In genomic region chr22:49826603-49827306, GRCh38 we compare ENCODE assay signal across 1 cellular context.
TF ChIP-seq lines count a peak whose summit lies in the region.

No MANE protein-coding gene starts in this region.

TF ChIP-seq in HepG2, 621 proteins besides CTCF, POLR2A, EP300 and RAD21 (continued from another document and continues in another):
- TF ChIP-seq, protein P1, sequence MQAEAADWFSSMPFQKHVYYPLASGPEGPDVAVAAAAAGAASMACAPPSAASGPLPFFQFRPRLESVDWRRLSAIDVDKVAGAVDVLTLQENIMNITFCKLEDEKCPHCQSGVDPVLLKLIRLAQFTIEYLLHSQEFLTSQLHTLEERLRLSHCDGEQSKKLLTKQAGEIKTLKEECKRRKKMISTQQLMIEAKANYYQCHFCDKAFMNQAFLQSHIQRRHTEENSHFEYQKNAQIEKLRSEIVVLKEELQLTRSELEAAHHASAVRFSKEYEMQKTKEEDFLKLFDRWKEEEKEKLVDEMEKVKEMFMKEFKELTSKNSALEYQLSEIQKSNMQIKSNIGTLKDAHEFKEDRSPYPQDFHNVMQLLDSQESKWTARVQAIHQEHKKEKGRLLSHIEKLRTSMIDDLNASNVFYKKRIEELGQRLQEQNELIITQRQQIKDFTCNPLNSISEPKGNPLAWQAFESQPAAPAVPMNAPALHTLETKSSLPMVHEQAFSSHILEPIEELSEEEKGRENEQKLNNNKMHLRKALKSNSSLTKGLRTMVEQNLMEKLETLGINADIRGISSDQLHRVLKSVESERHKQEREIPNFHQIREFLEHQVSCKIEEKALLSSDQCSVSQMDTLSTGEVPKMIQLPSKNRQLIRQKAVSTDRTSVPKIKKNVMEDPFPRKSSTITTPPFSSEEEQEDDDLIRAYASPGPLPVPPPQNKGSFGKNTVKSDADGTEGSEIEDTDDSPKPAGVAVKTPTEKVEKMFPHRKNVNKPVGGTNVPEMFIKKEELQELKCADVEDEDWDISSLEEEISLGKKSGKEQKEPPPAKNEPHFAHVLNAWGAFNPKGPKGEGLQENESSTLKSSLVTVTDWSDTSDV (CRISPR knock-in tag; IDR thresholded peaks at IDR 0.05): no peak
- TF ChIP-seq ZNF317 (CRISPR knock-in tag; IDR thresholded peaks at IDR 0.05): peak; percentile 63; the same call in 1 of the 2 replicates
- TF ChIP-seq CSRNP2 (CRISPR knock-in tag; conservative IDR thresholded peaks at IDR 0.05; ENCODE audit: low read depth): no peak
- TF ChIP-seq ZNF782 (CRISPR knock-in tag; IDR thresholded peaks at IDR 0.05; ENCODE audit: borderline replicate concordance): 0 out of 2 replicates have a peak, but pooled peaks have one; percentile 55
- 0 out of 2 replicates have a peak, but pooled peaks have one; percentile 15 for TF ChIP-seq ZNF446 (CRISPR knock-in tag; IDR thresholded peaks at IDR 0.05)
- TF ChIP-seq EZH2 (conservative IDR thresholded peaks at IDR 0.05; ENCODE audit: low read depth, low read length): no peak
- 0 out of 2 replicates have a peak, but pooled peaks have one; percentile 48 for TF ChIP-seq HINFP (CRISPR knock-in tag; IDR thresholded peaks at IDR 0.05; ENCODE audit: low read depth)
- TF ChIP-seq ATM (IDR thresholded peaks at IDR 0.05; ENCODE audit: borderline replicate concordance): no peak
- TF ChIP-seq FUBP1 (CRISPR knock-in tag; IDR thresholded peaks at IDR 0.05; ENCODE audit: borderline replicate concordance): no peak
- peak; percentile 39 for TF ChIP-seq AGO2 (optimal IDR thresholded peaks at IDR 0.05; ENCODE audit: low read depth, low read length)
- TF ChIP-seq, protein P2, sequence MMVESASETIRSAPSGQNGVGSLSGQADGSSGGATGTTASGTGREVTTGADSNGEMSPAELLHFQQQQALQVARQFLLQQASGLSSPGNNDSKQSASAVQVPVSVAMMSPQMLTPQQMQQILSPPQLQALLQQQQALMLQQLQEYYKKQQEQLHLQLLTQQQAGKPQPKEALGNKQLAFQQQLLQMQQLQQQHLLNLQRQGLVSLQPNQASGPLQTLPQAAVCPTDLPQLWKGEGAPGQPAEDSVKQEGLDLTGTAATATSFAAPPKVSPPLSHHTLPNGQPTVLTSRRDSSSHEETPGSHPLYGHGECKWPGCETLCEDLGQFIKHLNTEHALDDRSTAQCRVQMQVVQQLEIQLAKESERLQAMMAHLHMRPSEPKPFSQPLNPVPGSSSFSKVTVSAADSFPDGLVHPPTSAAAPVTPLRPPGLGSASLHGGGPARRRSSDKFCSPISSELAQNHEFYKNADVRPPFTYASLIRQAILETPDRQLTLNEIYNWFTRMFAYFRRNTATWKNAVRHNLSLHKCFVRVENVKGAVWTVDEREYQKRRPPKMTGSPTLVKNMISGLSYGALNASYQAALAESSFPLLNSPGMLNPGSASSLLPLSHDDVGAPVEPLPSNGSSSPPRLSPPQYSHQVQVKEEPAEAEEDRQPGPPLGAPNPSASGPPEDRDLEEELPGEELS (CRISPR knock-in tag; IDR thresholded peaks at IDR 0.05): 0 out of 2 replicates have a peak, but pooled peaks have one; percentile 5
- TF ChIP-seq HMGXB4 (CRISPR knock-in tag; IDR thresholded peaks at IDR 0.05; ENCODE audit: borderline replicate concordance in 1 of 2, low read depth in 1 of 2): peak in 1 of 2 experiments; percentile 53; a peak in 1 of 4 replicates
- peak; percentile 5; the same call in 1 of the 2 replicates for TF ChIP-seq FOSL2 (CRISPR knock-in tag; IDR thresholded peaks at IDR 0.05)
- TF ChIP-seq ZNF839 (CRISPR knock-in tag; IDR thresholded peaks at IDR 0.05; ENCODE audit: borderline replicate concordance): no peak
- TF ChIP-seq ZNF292 (CRISPR knock-in tag; IDR thresholded peaks at IDR 0.05; ENCODE audit: borderline replicate concordance, low read depth): no peak
- no peak for TF ChIP-seq ATF3 (CRISPR knock-in tag; IDR thresholded peaks at IDR 0.05)
- TF ChIP-seq NCOR1 (IDR thresholded peaks at IDR 0.05; ENCODE audit: borderline replicate concordance, low read length): no peak
- no peak for TF ChIP-seq ZFP36 (IDR thresholded peaks at IDR 0.05; ENCODE audit: borderline replicate concordance, low read depth, low read length, partially characterized antibody)
- TF ChIP-seq ZSCAN9 (CRISPR knock-in tag; IDR thresholded peaks at IDR 0.05; ENCODE audit: borderline replicate concordance): 0 out of 2 replicates have a peak, but pooled peaks have one; percentile 23
- TF ChIP-seq MXD1 (CRISPR knock-in tag; IDR thresholded peaks at IDR 0.05): peak; percentile 84; the same call in 1 of the 2 replicates
- no peak for TF ChIP-seq AKAP8 (CRISPR knock-in tag; IDR thresholded peaks at IDR 0.05)
- no peak for TF ChIP-seq ZFP62 (CRISPR knock-in tag; IDR thresholded peaks at IDR 0.05)
- no peak for TF ChIP-seq SMARCE1 (IDR thresholded peaks at IDR 0.05; ENCODE audit: borderline replicate concordance)
- TF ChIP-seq ARNT2 (CRISPR knock-in tag; IDR thresholded peaks at IDR 0.05; ENCODE audit: low read depth): peak; percentile 8; the same call in 1 of the 2 replicates
- no peak for TF ChIP-seq RFX3 (CRISPR knock-in tag; IDR thresholded peaks at IDR 0.05)
- TF ChIP-seq ZNF773 (CRISPR knock-in tag; IDR thresholded peaks at IDR 0.05; ENCODE audit: borderline replicate concordance): peak; percentile 7; the same call in 1 of the 2 replicates
- TF ChIP-seq POLR2AphosphoS2 (IDR thresholded peaks at IDR 0.05; ENCODE audit: low read depth, low read length): no peak
- TF ChIP-seq ZBTB3 (CRISPR knock-in tag; IDR thresholded peaks at IDR 0.05; ENCODE audit: borderline replicate concordance, low read depth): no peak
- peak; percentile 48 for TF ChIP-seq MED1 (CRISPR knock-in tag; IDR thresholded peaks at IDR 0.05)
- TF ChIP-seq HNRNPLL (IDR thresholded peaks at IDR 0.05; ENCODE audit: low read depth, low read length, poor library complexity, severe bottlenecking): peak; percentile 25
- TF ChIP-seq, protein P3, sequence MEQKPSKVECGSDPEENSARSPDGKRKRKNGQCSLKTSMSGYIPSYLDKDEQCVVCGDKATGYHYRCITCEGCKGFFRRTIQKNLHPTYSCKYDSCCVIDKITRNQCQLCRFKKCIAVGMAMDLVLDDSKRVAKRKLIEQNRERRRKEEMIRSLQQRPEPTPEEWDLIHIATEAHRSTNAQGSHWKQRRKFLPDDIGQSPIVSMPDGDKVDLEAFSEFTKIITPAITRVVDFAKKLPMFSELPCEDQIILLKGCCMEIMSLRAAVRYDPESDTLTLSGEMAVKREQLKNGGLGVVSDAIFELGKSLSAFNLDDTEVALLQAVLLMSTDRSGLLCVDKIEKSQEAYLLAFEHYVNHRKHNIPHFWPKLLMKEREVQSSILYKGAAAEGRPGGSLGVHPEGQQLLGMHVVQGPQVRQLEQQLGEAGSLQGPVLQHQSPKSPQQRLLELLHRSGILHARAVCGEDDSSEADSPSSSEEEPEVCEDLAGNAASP (CRISPR knock-in tag; IDR thresholded peaks at IDR 0.05; ENCODE audit: borderline replicate concordance): no peak
- TF ChIP-seq MAF1 (CRISPR knock-in tag; IDR thresholded peaks at IDR 0.05; ENCODE audit: borderline replicate concordance): no peak
- TF ChIP-seq ZNF737 (CRISPR knock-in tag; IDR thresholded peaks at IDR 0.05; ENCODE audit: borderline replicate concordance): no peak
- TF ChIP-seq KDM5A (IDR thresholded peaks at IDR 0.05; ENCODE audit: borderline replicate concordance, low read length): 0 out of 2 replicates have a peak, but pooled peaks have one; percentile 38
- TF ChIP-seq TGIF2 (CRISPR knock-in tag; IDR thresholded peaks at IDR 0.05): no peak
- TF ChIP-seq, protein P4, sequence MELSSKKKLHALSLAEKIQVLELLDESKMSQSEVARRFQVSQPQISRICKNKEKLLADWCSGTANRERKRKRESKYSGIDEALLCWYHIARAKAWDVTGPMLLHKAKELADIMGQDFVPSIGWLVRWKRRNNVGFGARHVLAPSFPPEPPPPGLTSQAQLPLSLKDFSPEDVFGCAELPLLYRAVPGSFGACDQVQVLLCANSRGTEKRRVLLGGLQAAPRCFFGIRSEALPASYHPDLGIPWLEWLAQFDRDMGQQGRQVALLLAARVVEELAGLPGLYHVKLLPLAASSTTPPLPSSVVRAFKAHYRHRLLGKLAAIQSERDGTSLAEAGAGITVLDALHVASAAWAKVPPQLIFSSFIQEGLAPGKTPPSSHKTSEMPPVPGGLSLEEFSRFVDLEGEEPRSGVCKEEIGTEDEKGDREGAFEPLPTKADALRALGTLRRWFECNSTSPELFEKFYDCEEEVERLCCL (CRISPR knock-in tag; IDR thresholded peaks at IDR 0.05; ENCODE audit: borderline replicate concordance): no peak
- peak; percentile 58; the same call in 1 of the 2 replicates for TF ChIP-seq ZNF607 (CRISPR knock-in tag; IDR thresholded peaks at IDR 0.05; ENCODE audit: borderline replicate concordance)
- no peak for TF ChIP-seq PRPF4 (IDR thresholded peaks at IDR 0.05; ENCODE audit: low read depth, low read length, poor library complexity, severe bottlenecking)
- no peak for TF ChIP-seq ZSCAN12 (CRISPR knock-in tag; IDR thresholded peaks at IDR 0.05)
- TF ChIP-seq ZNF230 (CRISPR knock-in tag; IDR thresholded peaks at IDR 0.05): peak; percentile 78
- TF ChIP-seq, protein P5, sequence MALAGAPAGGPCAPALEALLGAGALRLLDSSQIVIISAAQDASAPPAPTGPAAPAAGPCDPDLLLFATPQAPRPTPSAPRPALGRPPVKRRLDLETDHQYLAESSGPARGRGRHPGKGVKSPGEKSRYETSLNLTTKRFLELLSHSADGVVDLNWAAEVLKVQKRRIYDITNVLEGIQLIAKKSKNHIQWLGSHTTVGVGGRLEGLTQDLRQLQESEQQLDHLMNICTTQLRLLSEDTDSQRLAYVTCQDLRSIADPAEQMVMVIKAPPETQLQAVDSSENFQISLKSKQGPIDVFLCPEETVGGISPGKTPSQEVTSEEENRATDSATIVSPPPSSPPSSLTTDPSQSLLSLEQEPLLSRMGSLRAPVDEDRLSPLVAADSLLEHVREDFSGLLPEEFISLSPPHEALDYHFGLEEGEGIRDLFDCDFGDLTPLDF (CRISPR knock-in tag; IDR thresholded peaks at IDR 0.05): no peak
- no peak for TF ChIP-seq ZNF557 (CRISPR knock-in tag; IDR thresholded peaks at IDR 0.05)
- no peak for TF ChIP-seq ZNF282 (IDR thresholded peaks at IDR 0.05; ENCODE audit: partially characterized antibody)
- TF ChIP-seq, protein P6, sequence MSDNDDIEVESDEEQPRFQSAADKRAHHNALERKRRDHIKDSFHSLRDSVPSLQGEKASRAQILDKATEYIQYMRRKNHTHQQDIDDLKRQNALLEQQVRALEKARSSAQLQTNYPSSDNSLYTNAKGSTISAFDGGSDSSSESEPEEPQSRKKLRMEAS (IDR thresholded peaks at IDR 0.05): peak; percentile 70
- 0 out of 2 replicates have a peak, but pooled peaks have one; percentile 1 for TF ChIP-seq TSC22D2 (CRISPR knock-in tag; IDR thresholded peaks at IDR 0.05; ENCODE audit: borderline replicate concordance)
- TF ChIP-seq ZNF569 (CRISPR knock-in tag; IDR thresholded peaks at IDR 0.05; ENCODE audit: borderline replicate concordance): no peak
- TF ChIP-seq ZNF761 (CRISPR knock-in tag; conservative IDR thresholded peaks at IDR 0.05): peak; percentile 56; the same call in 1 of the 2 replicates
- no peak for TF ChIP-seq GFI1 (CRISPR knock-in tag; IDR thresholded peaks at IDR 0.05; ENCODE audit: borderline replicate concordance)
- TF ChIP-seq ZNF24 (IDR thresholded peaks at IDR 0.05): no peak
